In the genomic region with DNA sequence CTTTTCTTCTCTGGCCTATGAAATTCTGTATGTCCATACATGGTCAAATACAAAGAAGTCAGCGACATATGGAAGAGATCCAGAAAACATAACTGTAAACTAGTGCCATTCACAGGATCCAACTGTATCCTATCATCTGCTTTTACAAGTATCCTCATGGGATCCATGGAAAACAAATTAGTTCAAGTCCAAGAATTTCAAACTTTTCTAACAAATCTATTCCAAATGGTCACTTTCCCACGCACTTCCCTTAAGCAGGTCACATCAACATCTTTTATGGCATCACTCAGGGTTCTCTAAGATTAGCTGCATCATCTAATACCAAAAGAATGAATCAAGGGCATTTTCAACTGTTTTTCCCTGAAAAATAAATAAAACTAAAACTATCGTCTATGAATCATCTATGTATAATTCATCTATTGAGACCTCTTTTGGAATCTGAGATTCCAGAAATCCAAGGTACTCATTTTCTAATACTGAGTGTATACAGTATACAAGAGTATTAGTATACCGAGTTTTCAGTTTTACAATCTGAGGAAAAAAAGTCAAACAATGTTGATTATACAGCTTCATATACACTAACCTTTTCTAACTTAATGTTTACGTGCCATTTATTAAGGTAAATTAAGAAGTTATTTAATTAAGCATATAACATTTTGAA, we compare ENCODE assay signal across 8 cellular contexts.
A peak's percentile ranks its signal among the peaks of the same experiment; 100 is the strongest.
DNase-seq lines count a peak whose midpoint lies in the region; ATAC-seq and TF ChIP-seq lines count a peak whose summit lies in the region.
"Not testable (repeated sequence)": the region's sequence is repeated elsewhere in the genome, so short reads cannot be mapped to it uniquely, and the experiment has no call there.

No MANE protein-coding gene starts in this region.

- not testable (repeated sequence) for TF ChIP-seq POLR2A in gastrocnemius medialis (IDR thresholded peaks at IDR 0.05); uterus (IDR thresholded peaks at IDR 0.05)

- peaks cover 56% of the 10 kb centered on the region for H3K4me1 Mint-ChIP-seq in HFFc6 (ENCODE audit: low read depth)

- H3K27ac ChIP-seq in VCaP: peak overlapping the region; percentile 38
- peak overlapping the region; percentile 28 to 50 (median 36) for H3K27ac ChIP-seq in gastrocnemius medialis
- peak overlapping the region; percentile 58 to 78 for H3K27ac ChIP-seq in uterus

- not testable (repeated sequence) for H3K9me3 ChIP-seq in gastrocnemius medialis, uterus

- in situ Hi-C loops in gastrocnemius medialis (cut with MboI; ENCODE audit: low sequenced_read_pairs in 4 of 4): not testable (repeated sequence)

- ATAC-seq in gastrocnemius medialis: not testable (repeated sequence)

- H3K27me3 ChIP-seq in gastrocnemius medialis, uterus: not testable (repeated sequence)

- not testable (repeated sequence) for H3K4me3 ChIP-seq in AG10803 (ENCODE audit: low read length); choroid plexus epithelial cell (ENCODE audit: low read depth, low read length); fibroblast of villous mesenchyme (ENCODE audit: low read depth, low read length); gastrocnemius medialis; uterus

- peaks cover 13% of the 10 kb centered on the region; the same call in 1 of the 2 replicates for H3K36me3 Mint-ChIP-seq in HFFc6 (ENCODE audit: low read depth)

- not testable (repeated sequence) for H3K36me3 ChIP-seq in gastrocnemius medialis, uterus

- peak overlapping the region; percentile 94 for H3K27ac Mint-ChIP-seq in HFFc6

- not testable (repeated sequence) for TF ChIP-seq CTCF in AG10803 (conservative IDR thresholded peaks at IDR 0.05; ENCODE audit: low read length); HFFc6 (IDR thresholded peaks at IDR 0.05); VCaP (conservative IDR thresholded peaks at IDR 0.05); choroid plexus epithelial cell (conservative IDR thresholded peaks at IDR 0.05; ENCODE audit: low read depth, low read length); fibroblast of villous mesenchyme (IDR thresholded peaks at IDR 0.05; ENCODE audit: insufficient read depth, low read depth, low read length); gastrocnemius medialis (IDR thresholded peaks at IDR 0.05 in 4 of 5, conservative IDR thresholded peaks at IDR 0.05 in 1 of 5); uterus (IDR thresholded peaks at IDR 0.05)

- H3K4me3 Mint-ChIP-seq in HFFc6: peak overlapping the region; percentile 85

- not testable (repeated sequence) for H3K9me3 Mint-ChIP-seq in HFFc6

- H3K4me1 ChIP-seq in gastrocnemius medialis, uterus: not testable (repeated sequence)

- H3K27me3 Mint-ChIP-seq in HFFc6 (ENCODE audit: insufficient read depth): not testable (repeated sequence)

- peak; percentile 96 for DNase-seq in AG10803 (ENCODE audit: low read depth)
- peak; percentile 92 for DNase-seq in HFFc6
- DNase-seq in choroid plexus epithelial cell (ENCODE audit: low read depth): peak; percentile 90
- DNase-seq in fibroblast of villous mesenchyme (ENCODE audit: low read depth): peak; percentile 89
- peak; percentile 44 for DNase-seq in left kidney (ENCODE audit: low read depth, low spot score)
- not testable (repeated sequence) for DNase-seq in gastrocnemius medialis, uterus

- intact Hi-C loops in gastrocnemius medialis (cut with DNase I; ENCODE audit: low total_unique reads); uterus (cut with DNase I; ENCODE audit: low total_unique reads): not testable (repeated sequence)
